ENCODE assay signal across 10 cellular contexts in the genomic region with DNA sequence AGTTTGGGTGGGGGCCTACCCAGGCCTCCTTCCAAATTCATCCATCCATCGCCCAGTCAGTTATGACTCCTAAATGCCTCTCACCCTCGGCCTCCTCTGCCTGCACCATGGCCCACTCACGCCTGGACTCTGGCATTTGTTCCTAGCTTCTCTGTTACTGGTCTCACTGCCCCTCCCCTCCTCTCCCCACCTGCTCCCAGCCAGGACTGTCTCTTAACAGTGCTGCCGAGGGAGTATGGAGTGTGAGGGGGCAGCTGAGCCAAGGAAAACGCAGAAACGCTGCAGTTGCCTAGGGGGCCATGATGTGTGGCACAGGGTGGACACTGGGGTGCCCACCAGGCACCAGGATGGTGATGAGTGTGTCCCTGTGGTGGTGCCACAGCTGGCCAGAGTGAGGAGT. TPM values are rescaled to one million over a fixed set of nuclear protein-coding genes. Genes with fewer than 3 reads are reported as not detected.
DNase-seq lines count a peak whose midpoint lies in the region; TF ChIP-seq lines count a peak whose summit lies in the region.
"Had no signal": no experiment of that assay in that cellular context is flagged by ENCODE, and none has a peak within 500 bp of the region (broad histone marks: within the 10 kb centered on the region; RNA-seq: fewer than 3 reads in every experiment).

No MANE protein-coding gene starts in this region.

- peak overlapping the region; percentile 74; the same call in 1 of the 2 replicates for H3K9ac ChIP-seq in iPS-20b (ENCODE audit: low read depth, low read length)

- peak overlapping the region; percentile 23 for H3K27ac Mint-ChIP-seq in activated CD4-positive, alpha-beta T cell treated with anti-CD3 and anti-CD28 coated beads, Interleukin-2, amount 10 ng/mL, durations not matched to agents 24 days and 14 days
- H3K27ac Mint-ChIP-seq in activated naive CD8-positive, alpha-beta T cell, result no peak overlapping the region

- H3K4me1 ChIP-seq in iPS-20b (ENCODE audit: insufficient read depth, low read length) (peaks cover 12% of the 10 kb centered on the region; the same call in 1 of the 2 replicates), stomach (peaks cover 14 to 53% (median 35%) of the 10 kb centered on the region in 4 donors)

- no peak for TF ChIP-seq EP300 in stomach (IDR thresholded peaks at IDR 0.05)

- TF ChIP-seq CTCF in stomach (IDR thresholded peaks at IDR 0.05) (no peak), lower leg skin (IDR thresholded peaks at IDR 0.05) (no peak)

- H3K27me3 ChIP-seq in iPS-20b (ENCODE audit: insufficient read depth, low read length) (no peaks in the 10 kb centered on the region; the same call in 1 of the 2 replicates), stomach (no peaks in the 10 kb centered on the region)
- H3K27me3 ChIP-seq: BLaER1 had no signal

- peaks cover 41% of the 10 kb centered on the region for H3K36me3 Mint-ChIP-seq in activated CD4-positive, alpha-beta T cell treated with anti-CD3 and anti-CD28 coated beads, Interleukin-2, amount 10 ng/mL, durations not matched to agents 24 days and 14 days (ENCODE audit: low read depth)
- no peaks in the 10 kb centered on the region for H3K36me3 Mint-ChIP-seq in activated naive CD8-positive, alpha-beta T cell

- H3K36me3 ChIP-seq in iPS-20b (ENCODE audit: insufficient read depth, low read depth, low read length) (peaks cover 42% of the 10 kb centered on the region), stomach (peaks cover 15 to 46% (median 42%) of the 10 kb centered on the region in 4 donors)

- H3K9me3 ChIP-seq in iPS-20b (ENCODE audit: insufficient read depth, low read depth, low read length), result no peaks in the 10 kb centered on the region
- no peaks in the 10 kb centered on the region for H3K9me3 ChIP-seq in stomach
- H3K9me3 ChIP-seq: BLaER1 had no signal

- no peaks in the 10 kb centered on the region for H3K9me3 Mint-ChIP-seq in activated CD4-positive, alpha-beta T cell treated with anti-CD3 and anti-CD28 coated beads, Interleukin-2, amount 10 ng/mL, durations not matched to agents 24 days and 14 days
- H3K9me3 Mint-ChIP-seq in activated naive CD8-positive, alpha-beta T cell (ENCODE audit: low read depth), result no peaks in the 10 kb centered on the region

- H3K4me3 ChIP-seq in iPS-20b (ENCODE audit: low read length) (peak overlapping the region; percentile 85; the same call in 1 of the 2 replicates), stomach (peak overlapping the region; percentile 60 to 76 (median 63)), lower leg skin (ENCODE audit: low read depth, poor library complexity, severe bottlenecking) (no peak overlapping the region)
- H3K4me3 ChIP-seq: BLaER1 had no signal

- H3K27me3 Mint-ChIP-seq in activated CD4-positive, alpha-beta T cell treated with anti-CD3 and anti-CD28 coated beads, Interleukin-2, amount 10 ng/mL, durations not matched to agents 24 days and 14 days, result no peaks in the 10 kb centered on the region
- no peaks in the 10 kb centered on the region for H3K27me3 Mint-ChIP-seq in activated naive CD8-positive, alpha-beta T cell

- peak overlapping the region; percentile 66 for H3K4me3 Mint-ChIP-seq in activated CD4-positive, alpha-beta T cell treated with anti-CD3 and anti-CD28 coated beads, Interleukin-2, amount 10 ng/mL, durations not matched to agents 24 days and 14 days
- peak overlapping the region; percentile 73 for H3K4me3 Mint-ChIP-seq in activated naive CD8-positive, alpha-beta T cell

- WGBS in stomach, 5 donors, result 66 to 87% (median 82%) methylated on average over 6 of the region's 6 CpGs
- WGBS in lower leg skin, 2 donors, result 70 to 71% methylated on average over 6 of the region's 6 CpGs

- no peak for DNase-seq in activated CD4-positive, alpha-beta T cell treated with anti-CD3 and anti-CD28 coated beads, Interleukin-2, amount 10 ng/mL, durations not matched to agents 24 days and 14 days
- DNase-seq in activated CD4-positive, alpha-beta T cell treated with anti-CD3 and anti-CD28 coated beads, Interleukin-2, amount 50 U/mL, for 48 hours, result no peak
- DNase-seq in stomach, result no peak
- DNase-seq in NCI-H1417 treated with DMSO at 0.1 percent for 48 hours (lab: John Stamatoyannopoulos, UW), result no peak
- no peak for DNase-seq in NCI-H1092 (lab: John Stamatoyannopoulos, UW)
- DNase-seq in lower leg skin (ENCODE audit: low spot score in 2 of 2), result no peak

- no peak for TF ChIP-seq POLR2A in stomach (IDR thresholded peaks at IDR 0.05)
- no peak for TF ChIP-seq POLR2A in lower leg skin (IDR thresholded peaks at IDR 0.05)

- intact Hi-C loops in activated CD4-positive, alpha-beta T cell treated with anti-CD3 and anti-CD28 coated beads, Interleukin-2, amount 10 ng/mL, durations not matched to agents 24 days and 14 days (cut with micrococcal nuclease), result loop anchor here (5.0 kb wide), 1 partner anchor 315 kb away; no protein-coding TSS in a partner anchor
- intact Hi-C loops in stomach (cut with DNase I; ENCODE audit: low total_unique reads), result loop anchor here (5.0 kb wide), 1 partner anchor 90 kb away; no protein-coding TSS in a partner anchor
- intact Hi-C loops in lower leg skin (cut with DNase I; ENCODE audit: low total_unique reads), result loop anchor here (5.0 to 10.0 kb wide), 3 partner anchors 35 to 317 kb away; partner anchors contain the start of gene PRC1

- H3K27ac ChIP-seq in iPS-20b (ENCODE audit: low read length) (no peak overlapping the region), stomach (peak overlapping the region in 2 of 5 donors; percentile 79 to 97)
- H3K27ac ChIP-seq: BLaER1, HL-60 had no signal

- peaks cover 14% of the 10 kb centered on the region for H3K4me1 Mint-ChIP-seq in activated CD4-positive, alpha-beta T cell treated with anti-CD3 and anti-CD28 coated beads, Interleukin-2, amount 10 ng/mL, durations not matched to agents 24 days and 14 days
- H3K4me1 Mint-ChIP-seq in activated naive CD8-positive, alpha-beta T cell (ENCODE audit: low read depth), result peaks cover 16% of the 10 kb centered on the region

RNA-seq across cellular contexts. Expression of gene RCCD1, which starts 3.1 kb away (rescaled TPM):
- total RNA-seq in activated CD4-positive, alpha-beta T cell treated with anti-CD3 and anti-CD28 coated beads, Interleukin-2, amount 10 ng/mL, durations not matched to agents 24 days and 14 days, result 28.0 and 32.3 TPM in 2 replicates
- total RNA-seq in stomach (10 to 100 TPM in 2 of 5 donors, 1 to 10 TPM in 3; 2.2 to 98.5 (median 8.8) TPM), lower leg skin (10 to 100 TPM; 11.0 to 24.5 (median 14.1) TPM)
- polyA plus RNA-seq in stomach, result 10 to 100 TPM in 1 of 3 donors, 1 to 10 TPM in 2; 6.1 to 11.3 (median 6.7) TPM

RNA-seq across cellular contexts. Expression of gene UNC45A, which starts 22.7 kb away (rescaled TPM):
- total RNA-seq in activated CD4-positive, alpha-beta T cell treated with anti-CD3 and anti-CD28 coated beads, Interleukin-2, amount 10 ng/mL, durations not matched to agents 24 days and 14 days, result 66.9 and 67.0 TPM in 2 replicates
- total RNA-seq in stomach (10 to 100 TPM; 28.0 to 63.8 (median 45.0) TPM), lower leg skin (10 to 100 TPM; 56.5 to 79.1 (median 68.2) TPM)
- polyA plus RNA-seq in stomach, result 10 to 100 TPM; 35.7 to 62.7 (median 40.9) TPM

RNA-seq across cellular contexts. Expression of gene HDDC3, which starts 25.4 kb away (rescaled TPM):
- 36.3 and 39.9 TPM in 2 replicates for total RNA-seq in activated CD4-positive, alpha-beta T cell treated with anti-CD3 and anti-CD28 coated beads, Interleukin-2, amount 10 ng/mL, durations not matched to agents 24 days and 14 days
- total RNA-seq in stomach, result 10 to 100 TPM in 3 of 5 donors, not detected in 2; 12.1 to 19.6 (median 12.1) TPM
- polyA plus RNA-seq in stomach, result 10 to 100 TPM; 18.8 to 22.1 (median 19.8) TPM
- 10 to 100 TPM; 12.0 to 21.1 (median 19.4) TPM for total RNA-seq in lower leg skin

RNA-seq across cellular contexts. Expression of gene PRC1, which starts 36.5 kb away (rescaled TPM):
- 85.0 and 86.2 TPM in 2 replicates for total RNA-seq in activated CD4-positive, alpha-beta T cell treated with anti-CD3 and anti-CD28 coated beads, Interleukin-2, amount 10 ng/mL, durations not matched to agents 24 days and 14 days
- 10 to 100 TPM in 4 of 5 donors, 1 to 10 TPM in 1; 8.2 to 60.7 (median 25.8) TPM for total RNA-seq in stomach
- polyA plus RNA-seq in stomach, result 10 to 100 TPM in 2 of 3 donors, 1 to 10 TPM in 1; 9.0 to 33.5 (median 16.8) TPM
- 10 to 100 TPM; 16.3 to 24.4 (median 19.5) TPM for total RNA-seq in lower leg skin

RNA-seq across cellular contexts. Expression of gene MAN2A2, which starts 54.7 kb away (rescaled TPM):
- total RNA-seq in activated CD4-positive, alpha-beta T cell treated with anti-CD3 and anti-CD28 coated beads, Interleukin-2, amount 10 ng/mL, durations not matched to agents 24 days and 14 days, result 196 and 206 TPM in 2 replicates
- total RNA-seq in stomach (100 to 1,000 TPM in 3 of 5 donors, 10 to 100 TPM in 2; 30.5 to 286 (median 201) TPM), lower leg skin (10 to 100 TPM; 21.8 to 43.5 (median 27.4) TPM)
- 10 to 100 TPM in 2 of 3 donors, 1 to 10 TPM in 1; 2.9 to 16.4 (median 16.0) TPM for polyA plus RNA-seq in stomach
